Comparison of ENCODE assay signal across 12 cellular contexts in genomic region chr17:75550139-75550465, GRCh38. TPM values are rescaled to one million over a fixed set of nuclear protein-coding genes. Genes with fewer than 3 reads are reported as not detected.
A peak's percentile ranks its signal among the peaks of the same experiment; 100 is the strongest.
DNase-seq lines count a peak whose midpoint lies in the region; ATAC-seq, FAIRE-seq and TF ChIP-seq lines count a peak whose summit lies in the region.
"Had no signal": no experiment of that assay in that cellular context is flagged by ENCODE, and none has a peak within 500 bp of the region (broad histone marks: within the 10 kb centered on the region; RNA-seq: fewer than 3 reads in every experiment).

No MANE protein-coding gene starts in this region.

- H3K4me1 ChIP-seq in HUES48 (ENCODE audit: control insufficient read depth, insufficient read depth, low read length) (peaks cover 23% of the 10 kb centered on the region; the same call in 1 of the 2 replicates), body of pancreas (peaks cover 74% of the 10 kb centered on the region), left lung (no peaks in the 10 kb centered on the region), stomach (peaks cover 25 to 66% (median 46%) of the 10 kb centered on the region in 4 donors)

- DNase-seq in body of pancreas = no peak
- DNase-seq in left lung = no peak
- DNase-seq in stomach = no peak
- DNase-seq in GF-D8 (lab: John Stamatoyannopoulos, UW) = no peak
- no peak for DNase-seq in HuH-7.5 (ENCODE audit: low spot score)
- DNase-seq in D721Med (ENCODE audit: insufficient read length, low spot score) = no peak
- DNase-seq: activated gamma-delta T cell, NCI-H1417 treated with DMSO at 0.1 percent for 48 hours had no signal

- H3K27ac ChIP-seq in HUES48 (ENCODE audit: low read depth, low read length) = peak overlapping the region; percentile 75
- peak overlapping the region; percentile 97 to 100 (median 98) for H3K27ac ChIP-seq in body of pancreas
- H3K27ac ChIP-seq in left lung = peak overlapping the region; percentile 78 to 90
- peak overlapping the region; percentile 90 to 98 (median 94) for H3K27ac ChIP-seq in stomach
- H3K27ac ChIP-seq: KMS-11 had no signal

- H3K9ac ChIP-seq in HUES48 (ENCODE audit: low read depth, low read length) = no peak overlapping the region
- H3K9ac ChIP-seq: KMS-11 had no signal

- TF ChIP-seq EP300 in stomach (IDR thresholded peaks at IDR 0.05) = no peak

- ATAC-seq in body of pancreas (peak; percentile 38), left lung (peak; percentile 38), HG03025 (IDR thresholded peaks at IDR 0.05; ENCODE audit: low FRiP score, unreplicated experiment) (no peak)

- no peak for FAIRE-seq in D721Med (lab: Jason Lieb, UNC)

- intact Hi-C loops in body of pancreas (cut with DNase I) (no loop called here), left lung (cut with DNase I) (no loop called here), stomach (cut with DNase I; ENCODE audit: low total_unique reads) (no loop called here)

- peak overlapping the region; percentile 53; the same call in 1 of the 2 replicates for H3K4me3 ChIP-seq in HUES48 (ENCODE audit: low read depth, low read length)
- H3K4me3 ChIP-seq in body of pancreas = no peak overlapping the region
- no peak overlapping the region for H3K4me3 ChIP-seq in left lung
- H3K4me3 ChIP-seq in stomach = no peak overlapping the region
- H3K4me3 ChIP-seq: smooth muscle cell had no signal

- H3K36me3 ChIP-seq in HUES48 (ENCODE audit: control insufficient read depth, insufficient read depth, low read length) (no peaks in the 10 kb centered on the region; the same call in 1 of the 2 replicates), body of pancreas (replicated peaks in 1 of 2; ENCODE audit: insufficient read depth in 1 of 2, low read depth in 2 of 2) (no peaks in the 10 kb centered on the region), left lung (no peaks in the 10 kb centered on the region), stomach (no peaks in the 10 kb centered on the region)

- H3K27me3 ChIP-seq in HUES48 (ENCODE audit: control insufficient read depth, insufficient read depth, low read length) = no peaks in the 10 kb centered on the region
- H3K27me3 ChIP-seq in body of pancreas = no peaks in the 10 kb centered on the region
- H3K27me3 ChIP-seq in left lung = no peaks in the 10 kb centered on the region
- no peaks in the 10 kb centered on the region for H3K27me3 ChIP-seq in stomach

- TF ChIP-seq POLR2A in body of pancreas (IDR thresholded peaks at IDR 0.05) (no peak), stomach (IDR thresholded peaks at IDR 0.05) (no peak)

- no peak for TF ChIP-seq CTCF in body of pancreas (IDR thresholded peaks at IDR 0.05)
- TF ChIP-seq CTCF in left lung (IDR thresholded peaks at IDR 0.05) = no peak
- TF ChIP-seq CTCF in stomach (IDR thresholded peaks at IDR 0.05) = no peak
- TF ChIP-seq CTCF in D721Med (IDR thresholded peaks at IDR 0.05; ENCODE audit: insufficient read depth, missing control alignments) = no peak

- WGBS in body of pancreas, 2 donors = 0 to 20% methylated on average over 2 to 4 of the region's 4 CpGs
- 21 to 55% (median 43%) methylated on average over 4 of the region's 4 CpGs for WGBS in stomach, 5 donors

- H3K9me3 ChIP-seq in HUES48 (ENCODE audit: control insufficient read depth, insufficient read depth, low read length) = no peaks in the 10 kb centered on the region
- H3K9me3 ChIP-seq in body of pancreas = no peaks in the 10 kb centered on the region
- H3K9me3 ChIP-seq in left lung = no peaks in the 10 kb centered on the region
- no peaks in the 10 kb centered on the region for H3K9me3 ChIP-seq in stomach

RNA-seq across cellular contexts. Expression of gene LLGL2, which starts 24.6 kb away (rescaled TPM):
- total RNA-seq in body of pancreas (100 to 1,000 TPM; 113 to 251 TPM), left lung (100 to 1,000 TPM; 161 to 173 TPM), stomach (100 to 1,000 TPM in 4 of 5 donors, 10 to 100 TPM in 1; 72.3 to 565 (median 165) TPM)
- 100 to 1,000 TPM; 144 to 199 (median 184) TPM for polyA plus RNA-seq in stomach

RNA-seq across cellular contexts. Expression of gene TSEN54, which starts 33.8 kb away (rescaled TPM):
- 100 to 1,000 TPM in 1 of 2 donors, 10 to 100 TPM in 1; 63.8 to 123 TPM for total RNA-seq in body of pancreas
- 10 to 100 TPM; 15.8 to 22.9 TPM for total RNA-seq in left lung
- 100 to 1,000 TPM in 2 of 5 donors, 10 to 100 TPM in 3; 13.2 to 219 (median 48.1) TPM for total RNA-seq in stomach
- polyA plus RNA-seq in stomach = 10 to 100 TPM; 20.8 to 49.7 (median 36.2) TPM

RNA-seq across cellular contexts. Expression of gene CASKIN2, which starts 34.8 kb away (rescaled TPM):
- 10 to 100 TPM in 1 of 2 donors, 1 to 10 TPM in 1; 9.1 to 16.2 TPM for total RNA-seq in body of pancreas
- 10 to 100 TPM; 43.8 to 74.4 TPM for total RNA-seq in left lung
- 10 to 100 TPM in 4 of 5 donors, 1 to 10 TPM in 1; 9.0 to 27.4 (median 15.6) TPM for total RNA-seq in stomach
- polyA plus RNA-seq in stomach = 1 to 10 TPM; 5.4 to 9.3 (median 8.8) TPM

RNA-seq across cellular contexts. Expression of gene MYO15B, which starts 37.5 kb away (rescaled TPM):
- total RNA-seq in body of pancreas (100 to 1,000 TPM in 1 of 2 donors, 10 to 100 TPM in 1; 61.2 to 183 TPM), left lung (100 to 1,000 TPM; 125 to 127 TPM), stomach (100 to 1,000 TPM; 138 to 515 (median 186) TPM)
- 10 to 100 TPM; 67.7 to 82.3 (median 68.5) TPM for polyA plus RNA-seq in stomach
